ENCODE assay signal across 1 cellular context in the genomic region with DNA sequence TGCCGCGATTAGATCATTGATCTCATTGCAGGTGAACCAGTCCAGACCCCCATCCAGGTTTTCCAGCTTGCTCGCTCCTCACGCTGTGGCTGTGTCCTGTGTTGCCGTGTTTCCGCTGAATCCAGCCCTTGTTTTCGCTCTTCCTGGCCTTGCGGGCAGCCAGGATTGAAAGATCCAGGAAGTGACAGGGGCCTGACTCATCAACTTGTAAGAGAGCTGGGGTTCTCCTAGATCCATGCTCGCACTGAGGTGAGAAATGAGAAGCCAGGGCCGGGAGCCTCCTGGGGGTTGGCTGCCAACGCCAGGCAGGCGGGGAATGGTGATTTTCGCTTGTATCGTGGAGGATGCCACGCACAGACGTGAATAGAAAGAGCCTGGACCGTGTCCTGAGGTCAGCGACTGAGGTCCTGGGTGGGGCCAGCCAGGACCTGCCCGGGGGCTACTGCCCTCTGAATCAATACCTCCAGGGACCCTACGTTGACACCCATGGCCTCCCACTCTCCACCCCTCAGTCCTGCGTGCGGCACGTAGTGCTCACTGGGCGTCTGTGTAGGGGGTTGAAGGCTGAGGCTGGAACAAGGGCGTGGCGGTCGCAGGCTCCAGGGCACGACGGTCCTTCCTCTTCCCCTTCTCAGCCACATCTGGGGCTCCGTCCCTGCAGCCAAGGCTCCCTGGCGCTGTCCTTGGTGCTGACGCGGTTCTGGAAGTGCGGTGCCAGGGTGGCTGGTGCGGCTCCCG.
TF ChIP-seq lines count a peak whose summit lies in the region.

No MANE protein-coding gene starts in this region.

TF ChIP-seq in HepG2, 621 proteins besides CTCF, POLR2A, EP300 and RAD21 (continued from another document and continues in another):
- TF ChIP-seq, protein P1, sequence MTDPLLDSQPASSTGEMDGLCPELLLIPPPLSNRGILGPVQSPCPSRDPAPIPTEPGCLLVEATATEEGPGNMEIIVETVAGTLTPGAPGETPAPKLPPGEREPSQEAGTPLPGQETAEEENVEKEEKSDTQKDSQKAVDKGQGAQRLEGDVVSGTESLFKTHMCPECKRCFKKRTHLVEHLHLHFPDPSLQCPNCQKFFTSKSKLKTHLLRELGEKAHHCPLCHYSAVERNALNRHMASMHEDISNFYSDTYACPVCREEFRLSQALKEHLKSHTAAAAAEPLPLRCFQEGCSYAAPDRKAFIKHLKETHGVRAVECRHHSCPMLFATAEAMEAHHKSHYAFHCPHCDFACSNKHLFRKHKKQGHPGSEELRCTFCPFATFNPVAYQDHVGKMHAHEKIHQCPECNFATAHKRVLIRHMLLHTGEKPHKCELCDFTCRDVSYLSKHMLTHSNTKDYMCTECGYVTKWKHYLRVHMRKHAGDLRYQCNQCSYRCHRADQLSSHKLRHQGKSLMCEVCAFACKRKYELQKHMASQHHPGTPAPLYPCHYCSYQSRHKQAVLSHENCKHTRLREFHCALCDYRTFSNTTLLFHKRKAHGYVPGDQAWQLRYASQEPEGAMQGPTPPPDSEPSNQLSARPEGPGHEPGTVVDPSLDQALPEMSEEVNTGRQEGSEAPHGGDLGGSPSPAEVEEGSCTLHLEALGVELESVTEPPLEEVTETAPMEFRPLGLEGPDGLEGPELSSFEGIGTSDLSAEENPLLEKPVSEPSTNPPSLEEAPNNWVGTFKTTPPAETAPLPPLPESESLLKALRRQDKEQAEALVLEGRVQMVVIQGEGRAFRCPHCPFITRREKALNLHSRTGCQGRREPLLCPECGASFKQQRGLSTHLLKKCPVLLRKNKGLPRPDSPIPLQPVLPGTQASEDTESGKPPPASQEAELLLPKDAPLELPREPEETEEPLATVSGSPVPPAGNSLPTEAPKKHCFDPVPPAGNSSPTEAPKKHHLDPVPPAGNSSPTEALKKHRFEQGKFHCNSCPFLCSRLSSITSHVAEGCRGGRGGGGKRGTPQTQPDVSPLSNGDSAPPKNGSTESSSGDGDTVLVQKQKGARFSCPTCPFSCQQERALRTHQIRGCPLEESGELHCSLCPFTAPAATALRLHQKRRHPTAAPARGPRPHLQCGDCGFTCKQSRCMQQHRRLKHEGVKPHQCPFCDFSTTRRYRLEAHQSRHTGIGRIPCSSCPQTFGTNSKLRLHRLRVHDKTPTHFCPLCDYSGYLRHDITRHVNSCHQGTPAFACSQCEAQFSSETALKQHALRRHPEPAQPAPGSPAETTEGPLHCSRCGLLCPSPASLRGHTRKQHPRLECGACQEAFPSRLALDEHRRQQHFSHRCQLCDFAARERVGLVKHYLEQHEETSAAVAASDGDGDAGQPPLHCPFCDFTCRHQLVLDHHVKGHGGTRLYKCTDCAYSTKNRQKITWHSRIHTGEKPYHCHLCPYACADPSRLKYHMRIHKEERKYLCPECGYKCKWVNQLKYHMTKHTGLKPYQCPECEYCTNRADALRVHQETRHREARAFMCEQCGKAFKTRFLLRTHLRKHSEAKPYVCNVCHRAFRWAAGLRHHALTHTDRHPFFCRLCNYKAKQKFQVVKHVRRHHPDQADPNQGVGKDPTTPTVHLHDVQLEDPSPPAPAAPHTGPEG (CRISPR knock-in tag; IDR thresholded peaks at IDR 0.05) = peak; percentile 57
- TF ChIP-seq, protein P2, sequence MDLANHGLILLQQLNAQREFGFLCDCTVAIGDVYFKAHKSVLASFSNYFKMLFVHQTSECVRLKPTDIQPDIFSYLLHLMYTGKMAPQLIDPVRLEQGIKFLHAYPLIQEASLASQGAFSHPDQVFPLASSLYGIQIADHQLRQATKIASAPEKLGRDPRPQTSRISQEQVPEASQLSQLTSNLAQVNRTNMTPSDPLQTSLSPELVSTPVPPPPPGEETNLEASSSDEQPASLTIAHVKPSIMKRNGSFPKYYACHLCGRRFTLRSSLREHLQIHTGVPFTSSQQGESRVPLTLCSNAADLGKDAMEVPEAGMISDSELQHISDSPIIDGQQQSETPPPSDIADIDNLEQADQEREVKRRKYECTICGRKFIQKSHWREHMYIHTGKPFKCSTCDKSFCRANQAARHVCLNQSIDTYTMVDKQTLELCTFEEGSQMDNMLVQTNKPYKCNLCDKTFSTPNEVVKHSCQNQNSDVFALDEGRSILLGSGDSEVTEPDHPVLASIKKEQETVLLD (CRISPR knock-in tag; IDR thresholded peaks at IDR 0.05; ENCODE audit: low read depth) = peak; percentile 71
- TF ChIP-seq ETV6 (CRISPR knock-in tag; conservative IDR thresholded peaks at IDR 0.05) = peak; percentile 98
- TF ChIP-seq, protein P3, sequence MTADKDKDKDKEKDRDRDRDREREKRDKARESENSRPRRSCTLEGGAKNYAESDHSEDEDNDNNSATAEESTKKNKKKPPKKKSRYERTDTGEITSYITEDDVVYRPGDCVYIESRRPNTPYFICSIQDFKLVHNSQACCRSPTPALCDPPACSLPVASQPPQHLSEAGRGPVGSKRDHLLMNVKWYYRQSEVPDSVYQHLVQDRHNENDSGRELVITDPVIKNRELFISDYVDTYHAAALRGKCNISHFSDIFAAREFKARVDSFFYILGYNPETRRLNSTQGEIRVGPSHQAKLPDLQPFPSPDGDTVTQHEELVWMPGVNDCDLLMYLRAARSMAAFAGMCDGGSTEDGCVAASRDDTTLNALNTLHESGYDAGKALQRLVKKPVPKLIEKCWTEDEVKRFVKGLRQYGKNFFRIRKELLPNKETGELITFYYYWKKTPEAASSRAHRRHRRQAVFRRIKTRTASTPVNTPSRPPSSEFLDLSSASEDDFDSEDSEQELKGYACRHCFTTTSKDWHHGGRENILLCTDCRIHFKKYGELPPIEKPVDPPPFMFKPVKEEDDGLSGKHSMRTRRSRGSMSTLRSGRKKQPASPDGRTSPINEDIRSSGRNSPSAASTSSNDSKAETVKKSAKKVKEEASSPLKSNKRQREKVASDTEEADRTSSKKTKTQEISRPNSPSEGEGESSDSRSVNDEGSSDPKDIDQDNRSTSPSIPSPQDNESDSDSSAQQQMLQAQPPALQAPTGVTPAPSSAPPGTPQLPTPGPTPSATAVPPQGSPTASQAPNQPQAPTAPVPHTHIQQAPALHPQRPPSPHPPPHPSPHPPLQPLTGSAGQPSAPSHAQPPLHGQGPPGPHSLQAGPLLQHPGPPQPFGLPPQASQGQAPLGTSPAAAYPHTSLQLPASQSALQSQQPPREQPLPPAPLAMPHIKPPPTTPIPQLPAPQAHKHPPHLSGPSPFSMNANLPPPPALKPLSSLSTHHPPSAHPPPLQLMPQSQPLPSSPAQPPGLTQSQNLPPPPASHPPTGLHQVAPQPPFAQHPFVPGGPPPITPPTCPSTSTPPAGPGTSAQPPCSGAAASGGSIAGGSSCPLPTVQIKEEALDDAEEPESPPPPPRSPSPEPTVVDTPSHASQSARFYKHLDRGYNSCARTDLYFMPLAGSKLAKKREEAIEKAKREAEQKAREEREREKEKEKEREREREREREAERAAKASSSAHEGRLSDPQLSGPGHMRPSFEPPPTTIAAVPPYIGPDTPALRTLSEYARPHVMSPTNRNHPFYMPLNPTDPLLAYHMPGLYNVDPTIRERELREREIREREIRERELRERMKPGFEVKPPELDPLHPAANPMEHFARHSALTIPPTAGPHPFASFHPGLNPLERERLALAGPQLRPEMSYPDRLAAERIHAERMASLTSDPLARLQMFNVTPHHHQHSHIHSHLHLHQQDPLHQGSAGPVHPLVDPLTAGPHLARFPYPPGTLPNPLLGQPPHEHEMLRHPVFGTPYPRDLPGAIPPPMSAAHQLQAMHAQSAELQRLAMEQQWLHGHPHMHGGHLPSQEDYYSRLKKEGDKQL (CRISPR knock-in tag; IDR thresholded peaks at IDR 0.05; ENCODE audit: low read depth) = peak; percentile 60; the same call in 1 of the 2 replicates
- TF ChIP-seq SRSF9 (IDR thresholded peaks at IDR 0.05; ENCODE audit: borderline replicate concordance, insufficient read depth, low read depth, low read length, poor library complexity, severe bottlenecking) = no peak
- peak; percentile 84 for TF ChIP-seq ZNF780A (CRISPR knock-in tag; IDR thresholded peaks at IDR 0.05)
- peak; percentile 91; the same call in 1 of the 2 replicates for TF ChIP-seq MAF1 (CRISPR knock-in tag; IDR thresholded peaks at IDR 0.05; ENCODE audit: borderline replicate concordance)
- TF ChIP-seq, protein P4, sequence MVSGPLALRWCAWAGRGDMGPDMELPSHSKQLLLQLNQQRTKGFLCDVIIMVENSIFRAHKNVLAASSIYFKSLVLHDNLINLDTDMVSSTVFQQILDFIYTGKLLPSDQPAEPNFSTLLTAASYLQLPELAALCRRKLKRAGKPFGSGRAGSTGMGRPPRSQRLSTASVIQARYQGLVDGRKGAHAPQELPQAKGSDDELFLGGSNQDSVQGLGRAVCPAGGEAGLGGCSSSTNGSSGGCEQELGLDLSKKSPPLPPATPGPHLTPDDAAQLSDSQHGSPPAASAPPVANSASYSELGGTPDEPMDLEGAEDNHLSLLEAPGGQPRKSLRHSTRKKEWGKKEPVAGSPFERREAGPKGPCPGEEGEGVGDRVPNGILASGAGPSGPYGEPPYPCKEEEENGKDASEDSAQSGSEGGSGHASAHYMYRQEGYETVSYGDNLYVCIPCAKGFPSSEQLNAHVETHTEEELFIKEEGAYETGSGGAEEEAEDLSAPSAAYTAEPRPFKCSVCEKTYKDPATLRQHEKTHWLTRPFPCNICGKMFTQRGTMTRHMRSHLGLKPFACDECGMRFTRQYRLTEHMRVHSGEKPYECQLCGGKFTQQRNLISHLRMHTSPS (CRISPR knock-in tag; IDR thresholded peaks at IDR 0.05; ENCODE audit: low read depth) = peak; percentile 7; the same call in 1 of the 2 replicates
- TF ChIP-seq NR1H2 (CRISPR knock-in tag; IDR thresholded peaks at IDR 0.05; ENCODE audit: borderline replicate concordance, low read depth) = no peak; the same call in 1 of the 2 replicates
- peak; percentile 64; the same call in 1 of the 2 replicates for TF ChIP-seq ZNF549 (CRISPR knock-in tag; IDR thresholded peaks at IDR 0.05)
- TF ChIP-seq U2AF1 (optimal IDR thresholded peaks at IDR 0.05; ENCODE audit: low read depth, low read length) = no peak
- TF ChIP-seq ZFP1 (CRISPR knock-in tag; IDR thresholded peaks at IDR 0.05) = peak; percentile 62
- TF ChIP-seq, protein P5, sequence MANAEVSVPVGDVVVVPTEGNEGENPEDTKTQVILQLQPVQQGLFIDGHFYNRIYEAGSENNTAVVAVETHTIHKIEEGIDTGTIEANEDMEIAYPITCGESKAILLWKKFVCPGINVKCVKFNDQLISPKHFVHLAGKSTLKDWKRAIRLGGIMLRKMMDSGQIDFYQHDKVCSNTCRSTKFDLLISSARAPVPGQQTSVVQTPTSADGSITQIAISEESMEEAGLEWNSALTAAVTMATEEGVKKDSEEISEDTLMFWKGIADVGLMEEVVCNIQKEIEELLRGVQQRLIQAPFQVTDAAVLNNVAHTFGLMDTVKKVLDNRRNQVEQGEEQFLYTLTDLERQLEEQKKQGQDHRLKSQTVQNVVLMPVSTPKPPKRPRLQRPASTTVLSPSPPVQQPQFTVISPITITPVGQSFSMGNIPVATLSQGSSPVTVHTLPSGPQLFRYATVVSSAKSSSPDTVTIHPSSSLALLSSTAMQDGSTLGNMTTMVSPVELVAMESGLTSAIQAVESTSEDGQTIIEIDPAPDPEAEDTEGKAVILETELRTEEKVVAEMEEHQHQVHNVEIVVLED (CRISPR knock-in tag; IDR thresholded peaks at IDR 0.05; ENCODE audit: borderline replicate concordance) = peak; percentile 81
- peak; percentile 79 for TF ChIP-seq ZMYM4 (CRISPR knock-in tag; IDR thresholded peaks at IDR 0.05)
- TF ChIP-seq ZNF441 (CRISPR knock-in tag; IDR thresholded peaks at IDR 0.05; ENCODE audit: borderline replicate concordance) = peak; percentile 89
- peak; percentile 95; the same call in 1 of the 2 replicates for TF ChIP-seq ZNF773 (CRISPR knock-in tag; IDR thresholded peaks at IDR 0.05; ENCODE audit: borderline replicate concordance)
- no peak for TF ChIP-seq SYNCRIP (IDR thresholded peaks at IDR 0.05; ENCODE audit: insufficient read depth, low read depth, low read length)
- TF ChIP-seq KDM1A (CRISPR knock-in tag; IDR thresholded peaks at IDR 0.05) = peak; percentile 86
- TF ChIP-seq, protein P6, sequence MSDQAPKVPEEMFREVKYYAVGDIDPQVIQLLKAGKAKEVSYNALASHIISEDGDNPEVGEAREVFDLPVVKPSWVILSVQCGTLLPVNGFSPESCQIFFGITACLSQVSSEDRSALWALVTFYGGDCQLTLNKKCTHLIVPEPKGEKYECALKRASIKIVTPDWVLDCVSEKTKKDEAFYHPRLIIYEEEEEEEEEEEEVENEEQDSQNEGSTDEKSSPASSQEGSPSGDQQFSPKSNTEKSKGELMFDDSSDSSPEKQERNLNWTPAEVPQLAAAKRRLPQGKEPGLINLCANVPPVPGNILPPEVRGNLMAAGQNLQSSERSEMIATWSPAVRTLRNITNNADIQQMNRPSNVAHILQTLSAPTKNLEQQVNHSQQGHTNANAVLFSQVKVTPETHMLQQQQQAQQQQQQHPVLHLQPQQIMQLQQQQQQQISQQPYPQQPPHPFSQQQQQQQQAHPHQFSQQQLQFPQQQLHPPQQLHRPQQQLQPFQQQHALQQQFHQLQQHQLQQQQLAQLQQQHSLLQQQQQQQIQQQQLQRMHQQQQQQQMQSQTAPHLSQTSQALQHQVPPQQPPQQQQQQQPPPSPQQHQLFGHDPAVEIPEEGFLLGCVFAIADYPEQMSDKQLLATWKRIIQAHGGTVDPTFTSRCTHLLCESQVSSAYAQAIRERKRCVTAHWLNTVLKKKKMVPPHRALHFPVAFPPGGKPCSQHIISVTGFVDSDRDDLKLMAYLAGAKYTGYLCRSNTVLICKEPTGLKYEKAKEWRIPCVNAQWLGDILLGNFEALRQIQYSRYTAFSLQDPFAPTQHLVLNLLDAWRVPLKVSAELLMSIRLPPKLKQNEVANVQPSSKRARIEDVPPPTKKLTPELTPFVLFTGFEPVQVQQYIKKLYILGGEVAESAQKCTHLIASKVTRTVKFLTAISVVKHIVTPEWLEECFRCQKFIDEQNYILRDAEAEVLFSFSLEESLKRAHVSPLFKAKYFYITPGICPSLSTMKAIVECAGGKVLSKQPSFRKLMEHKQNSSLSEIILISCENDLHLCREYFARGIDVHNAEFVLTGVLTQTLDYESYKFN (CRISPR knock-in tag; conservative IDR thresholded peaks at IDR 0.05) = peak; percentile 66
- TF ChIP-seq, protein P7, sequence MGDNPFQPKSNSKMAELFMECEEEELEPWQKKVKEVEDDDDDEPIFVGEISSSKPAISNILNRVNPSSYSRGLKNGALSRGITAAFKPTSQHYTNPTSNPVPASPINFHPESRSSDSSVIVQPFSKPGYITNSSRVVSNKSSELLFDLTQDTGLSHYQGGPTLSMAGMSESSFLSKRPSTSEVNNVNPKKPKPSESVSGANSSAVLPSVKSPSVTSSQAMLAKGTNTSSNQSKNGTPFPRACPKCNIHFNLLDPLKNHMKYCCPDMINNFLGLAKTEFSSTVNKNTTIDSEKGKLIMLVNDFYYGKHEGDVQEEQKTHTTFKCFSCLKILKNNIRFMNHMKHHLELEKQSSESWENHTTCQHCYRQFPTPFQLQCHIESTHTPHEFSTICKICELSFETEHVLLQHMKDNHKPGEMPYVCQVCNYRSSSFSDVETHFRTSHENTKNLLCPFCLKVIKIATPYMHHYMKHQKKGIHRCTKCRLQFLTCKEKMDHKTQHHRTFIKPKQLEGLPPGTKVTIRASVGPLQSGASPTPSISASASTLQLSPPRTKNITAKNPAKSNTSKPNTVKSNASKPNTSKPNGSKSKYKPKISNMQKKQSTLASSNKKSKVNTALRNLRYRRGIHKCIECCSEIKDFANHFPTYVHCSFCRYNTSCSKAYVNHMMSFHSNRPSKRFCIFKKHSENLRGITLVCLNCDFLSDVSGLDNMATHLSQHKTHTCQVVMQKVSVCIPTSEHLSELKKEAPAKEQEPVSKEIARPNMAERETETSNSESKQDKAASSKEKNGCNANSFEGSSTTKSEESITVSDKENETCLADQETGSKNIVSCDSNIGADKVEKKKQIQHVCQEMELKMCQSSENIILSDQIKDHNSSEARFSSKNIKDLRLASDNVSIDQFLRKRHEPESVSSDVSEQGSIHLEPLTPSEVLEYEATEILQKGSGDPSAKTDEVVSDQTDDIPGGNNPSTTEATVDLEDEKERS (CRISPR knock-in tag; IDR thresholded peaks at IDR 0.05) = peak; percentile 78
- no peak for TF ChIP-seq ZNF382 (CRISPR knock-in tag; IDR thresholded peaks at IDR 0.05; ENCODE audit: borderline replicate concordance)
- TF ChIP-seq ZNF563 (CRISPR knock-in tag; IDR thresholded peaks at IDR 0.05) = peak; percentile 91
- TF ChIP-seq ZNF205 (CRISPR knock-in tag; IDR thresholded peaks at IDR 0.05) = peak; percentile 76
